In genomic region chr12:22684526-22685118, GRCh38 we compare ENCODE assay signal across 8 cellular contexts. TPM values are rescaled to one million over a fixed set of nuclear protein-coding genes. Genes with fewer than 3 reads are reported as not detected.
DNase-seq lines count a peak whose midpoint lies in the region; ATAC-seq and TF ChIP-seq lines count a peak whose summit lies in the region.

No MANE protein-coding gene starts in this region.

- TF ChIP-seq CTCF in GM20000 (IDR thresholded peaks at IDR 0.05; ENCODE audit: extremely low read depth, missing control alignments) (peak; percentile 46), WI38 (IDR thresholded peaks at IDR 0.05; ENCODE audit: low read depth, low read length) (peak; percentile 25; the same call in 1 of the 2 replicates), WTC11 (IDR thresholded peaks at IDR 0.05) (no peak)

- H3K4me3 ChIP-seq in WI38 (ENCODE audit: low read depth, low read length): no peak overlapping the region

- no peaks in the 10 kb centered on the region for H3K9me3 Mint-ChIP-seq in WTC11

- DNase-seq in DMS 273 treated with DMSO at 0.1 percent for 48 hours (lab: John Stamatoyannopoulos, UW) (peak; percentile 1), GM20000 (ENCODE audit: low spot score) (peak; percentile 13), NAMALWA (ENCODE audit: low spot score) (peak; percentile 74), kidney glomerular epithelial cell (lab: John Stamatoyannopoulos, UW) (peak; percentile 63), WTC11 (ENCODE audit: low spot score) (no peak), islet precursor cell (no peak)
- DNase-seq in activated T-cell treated with anti-CD3 and anti-CD28 coated beads, Interleukin-2, amount 50 U/mL, for 1 hour: no peak

- CTCF ChIA-PET in WTC11 (lab: Charles Lee): interaction anchor here (0.5 to 1.3 kb wide), 29 partner anchors 10 to 537 kb away, joined by 3 to 12 read pairs (median 3); partner anchors contain the start of gene ETNK1

- H3K27me3 Mint-ChIP-seq in WTC11 (ENCODE audit: low read depth): no peaks in the 10 kb centered on the region

- POLR2A ChIA-PET in WTC11 (lab: Charles Lee): no interaction called here

- no peak for ATAC-seq in WTC11

- H3K27ac Mint-ChIP-seq in WTC11: no peak overlapping the region

- no peaks in the 10 kb centered on the region for H3K4me1 Mint-ChIP-seq in WTC11

- H3K36me3 Mint-ChIP-seq in WTC11: peaks cover 25% of the 10 kb centered on the region

- H3K4me3 Mint-ChIP-seq in WTC11: no peak overlapping the region

TF ChIP-seq in WTC11, 78 proteins besides CTCF, POLR2A, EP300 and RAD21:
- TF ChIP-seq ZNF512 (CRISPR knock-in tag; IDR thresholded peaks at IDR 0.05; ENCODE audit: borderline replicate concordance) (no peak), GABPB1 (CRISPR knock-in tag; IDR thresholded peaks at IDR 0.05) (no peak), ZNF416 (CRISPR knock-in tag; IDR thresholded peaks at IDR 0.05) (no peak), ZNF317 (CRISPR knock-in tag; IDR thresholded peaks at IDR 0.05; ENCODE audit: borderline replicate concordance, low read depth) (no peak), RORB (CRISPR knock-in tag; IDR thresholded peaks at IDR 0.05) (no peak), IRF1 (CRISPR knock-in tag; IDR thresholded peaks at IDR 0.05) (no peak), FOXJ3 (CRISPR knock-in tag; IDR thresholded peaks at IDR 0.05; ENCODE audit: borderline replicate concordance) (no peak), ZBTB43 (CRISPR knock-in tag; IDR thresholded peaks at IDR 0.05) (no peak), MAX (CRISPR knock-in tag; IDR thresholded peaks at IDR 0.05) (no peak), NR1H2 (CRISPR knock-in tag; IDR thresholded peaks at IDR 0.05) (no peak), USF1 (CRISPR knock-in tag; IDR thresholded peaks at IDR 0.05) (no peak), PRDM15 (CRISPR knock-in tag; IDR thresholded peaks at IDR 0.05) (no peak), ZNF423 (CRISPR knock-in tag; IDR thresholded peaks at IDR 0.05) (no peak)

RNA-seq across cellular contexts. Expression of gene ETNK1, which starts 59.7 kb away (rescaled TPM):
- 68.8 to 81.3 TPM (median 79.2 TPM) in 3 replicates for total RNA-seq in WTC11 (2021)

Comparison
In these comparisons a context has a peak if more than half of its experiments do, and no peak if none do; other contexts are left out.
1. DNase-seq: peak in DMS 273 treated with DMSO at 0.1 percent for 48 hours (single experiment), GM20000 (single experiment), NAMALWA (single experiment) and kidney glomerular epithelial cell (single experiment); none in WTC11 (single experiment), islet precursor cell (single experiment) and activated T-cell treated with anti-CD3 and anti-CD28 coated beads, Interleukin-2, amount 50 U/mL, for 1 hour (single experiment).